In genomic region chr11:34050536-34050935, GRCh38 we compare ENCODE assay signal across 8 cellular contexts. TPM values are rescaled to one million over a fixed set of nuclear protein-coding genes. Genes with fewer than 3 reads are reported as not detected.
DNase-seq lines count a peak whose midpoint lies in the region; ATAC-seq and TF ChIP-seq lines count a peak whose summit lies in the region.

No MANE protein-coding gene starts in this region.

- H2BK5ac ChIP-seq in trophoblast cell (ENCODE audit: low read depth, low read length, poor library complexity) = no peak overlapping the region

- H3K4me3 Mint-ChIP-seq in endothelial cell (ENCODE audit: unreplicated experiment) = peak overlapping the region; percentile 91

- peak overlapping the region; percentile 97 for H3K27ac Mint-ChIP-seq in endothelial cell (ENCODE audit: unreplicated experiment)

- H2AK5ac ChIP-seq in trophoblast cell (ENCODE audit: low read length) = no peak overlapping the region

- H4K91ac ChIP-seq in trophoblast cell (ENCODE audit: low read depth, low read length) = no peak overlapping the region

- H3K4me1 Mint-ChIP-seq in endothelial cell (ENCODE audit: unreplicated experiment) = peaks cover 22% of the 10 kb centered on the region

- H4K12ac ChIP-seq in trophoblast cell (ENCODE audit: low read depth, low read length) = no peak overlapping the region

- H3K4me3 ChIP-seq in OCI-LY3 (ENCODE audit: low read length) (peak overlapping the region; percentile 96), trophoblast cell (ENCODE audit: low read depth, low read length) (no peak overlapping the region)

- WGBS in trophoblast cell (ENCODE audit: extremely low coverage, insufficient coverage, insufficient read length) = no CpG with 5 or more reads among the region's 3 CpGs

- H3K18ac ChIP-seq in trophoblast cell (ENCODE audit: low read length) = no peak overlapping the region

- H4K8ac ChIP-seq in trophoblast cell (ENCODE audit: low read depth, low read length) = no peak overlapping the region

- H3K4ac ChIP-seq in trophoblast cell (ENCODE audit: low read depth, low read length) = no peak overlapping the region

- H3K79me2 ChIP-seq in OCI-LY3 (ENCODE audit: low read length) (peaks cover 35% of the 10 kb centered on the region), trophoblast cell (ENCODE audit: control insufficient read depth, insufficient read depth, low read length, poor library complexity) (peaks cover 25% of the 10 kb centered on the region)

- H3K4me2 ChIP-seq in OCI-LY3 (ENCODE audit: low read length) (peak overlapping the region; percentile 96), trophoblast cell (ENCODE audit: low read length) (peak overlapping the region; percentile 82)

- H3K27me3 Mint-ChIP-seq in endothelial cell (ENCODE audit: unreplicated experiment) = peaks cover 9% of the 10 kb centered on the region

- H3K9me3 Mint-ChIP-seq in endothelial cell (ENCODE audit: unreplicated experiment) = no peaks in the 10 kb centered on the region

- no peak overlapping the region for H3K14ac ChIP-seq in trophoblast cell (ENCODE audit: low read length)

- H3K79me1 ChIP-seq in trophoblast cell (ENCODE audit: low read length) = peaks cover 23% of the 10 kb centered on the region

- peaks cover 12% of the 10 kb centered on the region for H3K36me3 Mint-ChIP-seq in endothelial cell (ENCODE audit: low read depth, unreplicated experiment)

- no peak overlapping the region for H2BK12ac ChIP-seq in trophoblast cell (ENCODE audit: low read length)

- ATAC-seq in HG03139 (IDR thresholded peaks at IDR 0.05; ENCODE audit: unreplicated experiment) = no peak

- no peak overlapping the region for H3K23ac ChIP-seq in trophoblast cell (ENCODE audit: low read length)

- peaks cover 11% of the 10 kb centered on the region for H4K20me1 ChIP-seq in OCI-LY3 (ENCODE audit: insufficient read depth, low read length)

- H3K36me3 ChIP-seq in OCI-LY3 (replicated peaks; ENCODE audit: low read depth, low read length) = peaks cover 22% of the 10 kb centered on the region
- peaks cover 5 to 9% of the 10 kb centered on the region in 2 experiments for H3K36me3 ChIP-seq in trophoblast cell (ENCODE audit: control insufficient read depth in 1 of 2, insufficient read depth in 2 of 2, low read length in 2 of 2)

- H3K27ac ChIP-seq in OCI-LY3 (ENCODE audit: low read length) = peak overlapping the region; percentile 97
- peak overlapping the region; percentile 100 for H3K27ac ChIP-seq in trophoblast cell (ENCODE audit: low read depth, low read length)

- H3K4me1 ChIP-seq in OCI-LY3 (ENCODE audit: low read length) (peaks cover 23% of the 10 kb centered on the region), trophoblast cell (ENCODE audit: control insufficient read depth in 1 of 2, insufficient read depth in 2 of 2, low read length in 2 of 2) (peaks cover 0 to 5% of the 10 kb centered on the region in 2 experiments)

- no peaks in the 10 kb centered on the region for H3K9me3 ChIP-seq in OCI-LY3 (ENCODE audit: insufficient read depth, low read length)
- H3K9me3 ChIP-seq in trophoblast cell (ENCODE audit: insufficient read depth, low read depth, low read length) = no peaks in the 10 kb centered on the region

- no peak overlapping the region for H2BK120ac ChIP-seq in trophoblast cell (ENCODE audit: insufficient read depth, low read length, poor library complexity)

- TF ChIP-seq CTCF in OCI-LY3 (IDR thresholded peaks at IDR 0.05; ENCODE audit: low read depth, low read length) = no peak
- no peak for TF ChIP-seq CTCF in endothelial cell (IDR thresholded peaks at IDR 0.05; ENCODE audit: unreplicated experiment)

- H3K27me3 ChIP-seq in OCI-LY3 (ENCODE audit: low read depth, low read length) (no peaks in the 10 kb centered on the region), trophoblast cell (ENCODE audit: insufficient read depth, low read length) (no peaks in the 10 kb centered on the region)

- peak overlapping the region; percentile 62 for H2AFZ ChIP-seq in OCI-LY3 (ENCODE audit: low read depth, low read length)
- no peak overlapping the region for H2AFZ ChIP-seq in trophoblast cell (ENCODE audit: insufficient read depth, low read length, poor library complexity)

- H3K9ac ChIP-seq in OCI-LY3 (ENCODE audit: low read length) = peak overlapping the region; percentile 97
- no peak overlapping the region for H3K9ac ChIP-seq in trophoblast cell (ENCODE audit: low read length)

- DNase-seq in ELR (ENCODE audit: low read depth) (peak; percentile 30), endothelial cell (ENCODE audit: low spot score) (no peak), trophoblast cell (no peak), KG1 (lab: John Stamatoyannopoulos, UW) (no peak), foreskin melanocyte (no peak), NCI-H2227 treated with DMSO at 0.1 percent for 48 hours (lab: John Stamatoyannopoulos, UW) (no peak)

RNA-seq across cellular contexts. Expression of gene CAPRIN1, which starts 1.0 kb away (rescaled TPM):
- 257 TPM for total RNA-seq in endothelial cell (ENCODE audit: unreplicated experiment)
- 229 and 231 TPM in 2 replicates for polyA plus RNA-seq in trophoblast cell (2013)

RNA-seq across cellular contexts. Expression of gene NAT10, which starts 54.9 kb away (rescaled TPM):
- total RNA-seq in endothelial cell (ENCODE audit: unreplicated experiment) = 34.4 TPM
- 23.6 and 25.2 TPM in 2 replicates for polyA plus RNA-seq in trophoblast cell (2013)
